8 cellular contexts compared by ENCODE assay signal in the genomic region with DNA sequence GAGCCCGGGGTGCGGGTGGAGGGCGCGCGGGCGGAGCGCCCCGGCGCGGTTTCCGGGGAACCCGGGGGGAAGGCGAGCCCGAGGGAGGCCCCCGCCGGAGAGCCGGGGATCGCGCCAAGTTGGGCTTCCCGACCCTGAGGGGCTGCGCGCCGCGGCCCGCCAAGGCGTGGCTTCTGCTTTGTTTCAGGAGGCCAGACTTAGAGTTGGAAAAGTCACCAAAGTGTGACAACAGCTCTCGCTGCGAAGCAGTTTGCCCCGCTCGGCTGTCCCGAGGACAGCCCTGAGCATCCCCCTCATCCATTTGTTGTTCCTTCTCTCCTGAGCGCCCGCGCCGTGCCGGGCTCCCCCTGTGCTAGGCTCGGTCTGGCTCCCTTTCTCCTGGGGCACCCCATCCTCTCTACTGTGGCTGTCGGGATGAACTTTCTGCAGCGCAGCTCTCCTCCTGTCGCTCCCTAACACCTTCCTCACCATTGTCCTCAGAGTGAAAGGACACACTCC. TPM values are rescaled to one million over a fixed set of nuclear protein-coding genes. Genes with fewer than 3 reads are reported as not detected.
A peak's percentile ranks its signal among the peaks of the same experiment; 100 is the strongest.
DNase-seq lines count a peak whose midpoint lies in the region; ATAC-seq and TF ChIP-seq lines count a peak whose summit lies in the region.

No MANE protein-coding gene starts in this region.

- no peak for TF ChIP-seq EP300 in sigmoid colon (IDR thresholded peaks at IDR 0.05)

- POLR2A ChIA-PET in activated CD8-positive, alpha-beta T cell treated with anti-CD3 and anti-CD28 coated beads for 36 hours (lab: Charles Lee): interaction anchor here (0.6 to 5.3 kb wide), 8 partner anchors 10 to 374 kb away, joined by 3 to 25 read pairs (median 4); no protein-coding TSS in a partner anchor

- H3K4me3 Mint-ChIP-seq in activated CD8-positive, alpha-beta T cell treated with anti-CD3 and anti-CD28 coated beads for 36 hours: peak overlapping the region; percentile 85

- ATAC-seq in HG03064 (IDR thresholded peaks at IDR 0.05; ENCODE audit: low read depth, unreplicated experiment): peak; percentile 35
- peak; percentile 22 for ATAC-seq in activated CD8-positive, alpha-beta T cell treated with anti-CD3 and anti-CD28 coated beads for 36 hours

- H3K4me1 ChIP-seq in right atrium auricular region (peaks cover 0 to 53% of the 10 kb centered on the region in 2 donors), sigmoid colon (peaks cover 0 to 61% (median 51%) of the 10 kb centered on the region in 4 donors)

- TF ChIP-seq CTCF in activated CD8-positive, alpha-beta T cell treated with anti-CD3 and anti-CD28 coated beads for 36 hours (IDR thresholded peaks at IDR 0.05): no peak
- TF ChIP-seq CTCF in right atrium auricular region (IDR thresholded peaks at IDR 0.05) (no peak), sigmoid colon (IDR thresholded peaks at IDR 0.05) (no peak)

- no peaks in the 10 kb centered on the region for H3K36me3 Mint-ChIP-seq in activated CD8-positive, alpha-beta T cell treated with anti-CD3 and anti-CD28 coated beads for 36 hours (ENCODE audit: low read depth)

- H3K27ac ChIP-seq in right atrium auricular region: peak overlapping the region; percentile 74 to 87
- H3K27ac ChIP-seq in sigmoid colon: peak overlapping the region; percentile 90 to 99 (median 96)

- H3K27ac Mint-ChIP-seq in activated CD8-positive, alpha-beta T cell treated with anti-CD3 and anti-CD28 coated beads for 36 hours: peak overlapping the region; percentile 68

- no peaks in the 10 kb centered on the region for H3K9me3 Mint-ChIP-seq in activated CD8-positive, alpha-beta T cell treated with anti-CD3 and anti-CD28 coated beads for 36 hours

- intact Hi-C loops in activated CD8-positive, alpha-beta T cell treated with anti-CD3 and anti-CD28 coated beads for 36 hours (cut with micrococcal nuclease): no loop called here
- intact Hi-C loops in sigmoid colon (cut with DNase I): loop anchor here (1.0 to 2.0 kb wide), 2 partner anchors 29 to 54 kb away; a partner anchor contains a TSS

- no peaks in the 10 kb centered on the region for H3K27me3 Mint-ChIP-seq in activated CD8-positive, alpha-beta T cell treated with anti-CD3 and anti-CD28 coated beads for 36 hours

- H3K36me3 ChIP-seq in right atrium auricular region (no peaks in the 10 kb centered on the region), sigmoid colon (no peaks in the 10 kb centered on the region)

- peak; percentile 22 for DNase-seq in NCI-H2171 treated with DMSO at 0.1 percent for 48 hours (lab: John Stamatoyannopoulos, UW)
- DNase-seq in NCI-H2171 (lab: John Stamatoyannopoulos, UW): no peak
- peak; percentile 24 for DNase-seq in activated CD8-positive, alpha-beta T cell treated with anti-CD3 and anti-CD28 coated beads for 36 hours
- DNase-seq in right atrium auricular region (ENCODE audit: low spot score): no peak
- DNase-seq in sigmoid colon: no peak
- DNase-seq in GM19240 (ENCODE audit: insufficient read length, low spot score): no peak
- DNase-seq in stimulated activated CD4-positive, alpha-beta T cell treated with anti-CD3 and anti-CD28 coated beads, Interleukin-1b, Interleukin-23, amount 100 ng/mL, for 48 hours: no peak

- H3K27me3 ChIP-seq in right atrium auricular region: no peaks in the 10 kb centered on the region
- no peaks in the 10 kb centered on the region for H3K27me3 ChIP-seq in sigmoid colon

- peaks cover 47% of the 10 kb centered on the region for H3K4me1 Mint-ChIP-seq in activated CD8-positive, alpha-beta T cell treated with anti-CD3 and anti-CD28 coated beads for 36 hours (ENCODE audit: low read depth)

- peak in 1 of 2 donors; percentile 1 for TF ChIP-seq POLR2A in sigmoid colon (IDR thresholded peaks at IDR 0.05)

- H3K9me3 ChIP-seq in right atrium auricular region (no peaks in the 10 kb centered on the region), sigmoid colon (no peaks in the 10 kb centered on the region)

- CTCF ChIA-PET in activated CD8-positive, alpha-beta T cell treated with anti-CD3 and anti-CD28 coated beads for 36 hours (lab: Charles Lee): interaction anchor here (0.8 to 2.8 kb wide), 9 partner anchors 14 to 129 kb away, joined by 3 to 10 read pairs (median 4); no protein-coding TSS in a partner anchor

- H3K4me3 ChIP-seq in right atrium auricular region (peak overlapping the region; percentile 54 to 90), sigmoid colon (peak overlapping the region; percentile 69 to 99 (median 91))

- 1% methylated on average over 40 of the region's 40 CpGs for WGBS in sigmoid colon, 2 donors

RNA-seq across cellular contexts. Expression of a gene that starts 0.4 kb away (rescaled TPM):
- 10 to 100 TPM; 12.2 to 13.6 TPM for total RNA-seq in activated CD8-positive, alpha-beta T cell treated with anti-CD3 and anti-CD28 coated beads for 36 hours
- total RNA-seq in right atrium auricular region: 10 to 100 TPM; 11.2 to 11.6 TPM
- 10 to 100 TPM; 57.3 to 90.6 (median 77.6) TPM for total RNA-seq in sigmoid colon
- 10 to 100 TPM; 29.8 to 42.0 (median 32.5) TPM for polyA plus RNA-seq in sigmoid colon

RNA-seq across cellular contexts. Expression of a gene that starts 32.2 kb away (rescaled TPM):
- not detected for total RNA-seq in activated CD8-positive, alpha-beta T cell treated with anti-CD3 and anti-CD28 coated beads for 36 hours
- total RNA-seq in right atrium auricular region: not detected
- total RNA-seq in sigmoid colon: 1 to 10 TPM in 1 of 4 donors, under 1 TPM in 2, not detected in 1; 0.71 to 2.5 (median 0.95) TPM
- under 1 TPM in 1 of 3 donors, not detected in 2; 0.07 TPM for polyA plus RNA-seq in sigmoid colon

RNA-seq across cellular contexts. Expression of a gene that starts 53.8 kb away (rescaled TPM):
- 100 to 1,000 TPM; 116 to 119 TPM for total RNA-seq in activated CD8-positive, alpha-beta T cell treated with anti-CD3 and anti-CD28 coated beads for 36 hours
- total RNA-seq in right atrium auricular region (10 to 100 TPM; 67.2 to 87.7 TPM), sigmoid colon (100 to 1,000 TPM; 151 to 176 (median 169) TPM)
- polyA plus RNA-seq in sigmoid colon: 100 to 1,000 TPM; 293 to 299 (median 295) TPM

Comparison
In these comparisons a context has a peak if more than half of its experiments do, and no peak if none do; other contexts are left out.
1. DNase-seq: peak in NCI-H2171 treated with DMSO at 0.1 percent for 48 hours (single experiment) and activated CD8-positive, alpha-beta T cell treated with anti-CD3 and anti-CD28 coated beads for 36 hours (single experiment); none in NCI-H2171 (single experiment), right atrium auricular region (single experiment), sigmoid colon (single experiment), GM19240 (single experiment) and stimulated activated CD4-positive, alpha-beta T cell treated with anti-CD3 and anti-CD28 coated beads, Interleukin-1b, Interleukin-23, amount 100 ng/mL, for 48 hours (single experiment).
2. RNA of a gene that starts 0.4 kb away (total RNA-seq): 57.3 to 90.6 TPM in sigmoid colon; 12.2 to 13.6 TPM in activated CD8-positive, alpha-beta T cell treated with anti-CD3 and anti-CD28 coated beads for 36 hours and 11.2 to 11.6 TPM in right atrium auricular region; every median in the first group is over 4 times any median in the second.